Comparison of ENCODE assay signal across 1 cellular context in the genomic region with DNA sequence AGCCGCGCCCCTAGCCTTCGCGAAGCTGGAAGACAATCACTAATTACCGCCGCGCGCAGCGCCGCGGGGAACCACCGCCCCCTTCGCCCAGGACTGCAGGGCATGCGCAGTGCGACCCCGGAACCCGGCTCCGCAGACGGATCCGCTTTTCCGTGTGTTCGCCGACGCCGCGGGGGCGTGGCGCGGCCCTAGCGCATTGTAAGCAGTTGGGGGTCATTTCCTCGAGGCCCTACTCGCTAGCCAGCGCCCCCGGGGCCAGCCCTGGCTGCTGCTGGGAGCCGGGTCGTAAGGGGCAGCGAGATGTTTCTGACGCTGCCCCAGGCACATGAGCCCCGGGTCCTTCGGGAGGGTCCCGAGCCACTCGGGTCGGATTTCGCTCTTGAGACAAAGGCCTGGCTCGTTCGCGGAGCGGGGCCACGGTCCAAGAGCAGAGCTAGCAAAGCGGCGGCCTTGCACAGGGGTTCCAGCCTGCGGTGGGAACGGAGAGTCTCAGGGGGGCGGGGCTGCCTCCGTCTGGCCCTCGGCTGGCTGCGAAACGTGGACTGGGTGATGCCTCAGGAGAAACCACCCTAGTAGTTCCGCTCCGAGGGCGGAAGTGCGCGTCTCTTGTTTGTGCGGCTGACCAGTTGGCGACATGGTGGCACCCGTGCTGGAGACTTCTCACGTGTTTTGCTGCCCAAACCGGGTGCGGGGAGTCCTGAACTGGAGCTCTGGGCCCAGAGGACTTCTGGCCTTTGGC.
TF ChIP-seq lines count a peak whose summit lies in the region.

A gene with protein sequence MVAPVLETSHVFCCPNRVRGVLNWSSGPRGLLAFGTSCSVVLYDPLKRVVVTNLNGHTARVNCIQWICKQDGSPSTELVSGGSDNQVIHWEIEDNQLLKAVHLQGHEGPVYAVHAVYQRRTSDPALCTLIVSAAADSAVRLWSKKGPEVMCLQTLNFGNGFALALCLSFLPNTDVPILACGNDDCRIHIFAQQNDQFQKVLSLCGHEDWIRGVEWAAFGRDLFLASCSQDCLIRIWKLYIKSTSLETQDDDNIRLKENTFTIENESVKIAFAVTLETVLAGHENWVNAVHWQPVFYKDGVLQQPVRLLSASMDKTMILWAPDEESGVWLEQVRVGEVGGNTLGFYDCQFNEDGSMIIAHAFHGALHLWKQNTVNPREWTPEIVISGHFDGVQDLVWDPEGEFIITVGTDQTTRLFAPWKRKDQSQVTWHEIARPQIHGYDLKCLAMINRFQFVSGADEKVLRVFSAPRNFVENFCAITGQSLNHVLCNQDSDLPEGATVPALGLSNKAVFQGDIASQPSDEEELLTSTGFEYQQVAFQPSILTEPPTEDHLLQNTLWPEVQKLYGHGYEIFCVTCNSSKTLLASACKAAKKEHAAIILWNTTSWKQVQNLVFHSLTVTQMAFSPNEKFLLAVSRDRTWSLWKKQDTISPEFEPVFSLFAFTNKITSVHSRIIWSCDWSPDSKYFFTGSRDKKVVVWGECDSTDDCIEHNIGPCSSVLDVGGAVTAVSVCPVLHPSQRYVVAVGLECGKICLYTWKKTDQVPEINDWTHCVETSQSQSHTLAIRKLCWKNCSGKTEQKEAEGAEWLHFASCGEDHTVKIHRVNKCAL (plus strand): TSS at position 600 of the 739 bp plus-strand sequence. CDS start 35 bp downstream, at position 635.
A gene with protein sequence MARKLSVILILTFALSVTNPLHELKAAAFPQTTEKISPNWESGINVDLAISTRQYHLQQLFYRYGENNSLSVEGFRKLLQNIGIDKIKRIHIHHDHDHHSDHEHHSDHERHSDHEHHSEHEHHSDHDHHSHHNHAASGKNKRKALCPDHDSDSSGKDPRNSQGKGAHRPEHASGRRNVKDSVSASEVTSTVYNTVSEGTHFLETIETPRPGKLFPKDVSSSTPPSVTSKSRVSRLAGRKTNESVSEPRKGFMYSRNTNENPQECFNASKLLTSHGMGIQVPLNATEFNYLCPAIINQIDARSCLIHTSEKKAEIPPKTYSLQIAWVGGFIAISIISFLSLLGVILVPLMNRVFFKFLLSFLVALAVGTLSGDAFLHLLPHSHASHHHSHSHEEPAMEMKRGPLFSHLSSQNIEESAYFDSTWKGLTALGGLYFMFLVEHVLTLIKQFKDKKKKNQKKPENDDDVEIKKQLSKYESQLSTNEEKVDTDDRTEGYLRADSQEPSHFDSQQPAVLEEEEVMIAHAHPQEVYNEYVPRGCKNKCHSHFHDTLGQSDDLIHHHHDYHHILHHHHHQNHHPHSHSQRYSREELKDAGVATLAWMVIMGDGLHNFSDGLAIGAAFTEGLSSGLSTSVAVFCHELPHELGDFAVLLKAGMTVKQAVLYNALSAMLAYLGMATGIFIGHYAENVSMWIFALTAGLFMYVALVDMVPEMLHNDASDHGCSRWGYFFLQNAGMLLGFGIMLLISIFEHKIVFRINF (minus strand): TSS at position 41 of the 739 bp plus-strand sequence. CDS start 2,333 bp downstream, outside the sequence.

TF ChIP-seq in K562, 482 proteins besides CTCF, POLR2A, EP300 and RAD21 (continued from another document and continues in another):
- TF ChIP-seq, protein P1, sequence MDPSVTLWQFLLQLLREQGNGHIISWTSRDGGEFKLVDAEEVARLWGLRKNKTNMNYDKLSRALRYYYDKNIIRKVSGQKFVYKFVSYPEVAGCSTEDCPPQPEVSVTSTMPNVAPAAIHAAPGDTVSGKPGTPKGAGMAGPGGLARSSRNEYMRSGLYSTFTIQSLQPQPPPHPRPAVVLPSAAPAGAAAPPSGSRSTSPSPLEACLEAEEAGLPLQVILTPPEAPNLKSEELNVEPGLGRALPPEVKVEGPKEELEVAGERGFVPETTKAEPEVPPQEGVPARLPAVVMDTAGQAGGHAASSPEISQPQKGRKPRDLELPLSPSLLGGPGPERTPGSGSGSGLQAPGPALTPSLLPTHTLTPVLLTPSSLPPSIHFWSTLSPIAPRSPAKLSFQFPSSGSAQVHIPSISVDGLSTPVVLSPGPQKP (CRISPR knock-in tag; IDR thresholded peaks at IDR 0.05) = no peak
- peak; percentile 75 for TF ChIP-seq NR2C2 (CRISPR knock-in tag; IDR thresholded peaks at IDR 0.05)
- peak; percentile 91 for TF ChIP-seq NR2C2 (tag; IDR thresholded peaks at IDR 0.05)
- peak; percentile 77 for TF ChIP-seq HMGN3 (IDR thresholded peaks at IDR 0.05; ENCODE audit: borderline replicate concordance, extremely low read depth, insufficient read length, low read depth, low read length)
- no peak for TF ChIP-seq HNRNPH1 (optimal IDR thresholded peaks at IDR 0.05; ENCODE audit: low read depth, low read length)
- peak; percentile 88; the same call in 1 of the 2 replicates for TF ChIP-seq HNRNPL (IDR thresholded peaks at IDR 0.05; ENCODE audit: low read depth, low read length)
- TF ChIP-seq PRMT5 (CRISPR knock-in tag; IDR thresholded peaks at IDR 0.05) = no peak; the same call in 1 of the 2 replicates
- no peak for TF ChIP-seq ZNF436 (CRISPR knock-in tag; IDR thresholded peaks at IDR 0.05)
- TF ChIP-seq PHTF2 (CRISPR knock-in tag; IDR thresholded peaks at IDR 0.05) = no peak
- TF ChIP-seq FUS (optimal IDR thresholded peaks at IDR 0.05; ENCODE audit: low read depth, low read length) = peak; percentile 61
- TF ChIP-seq, protein P2, sequence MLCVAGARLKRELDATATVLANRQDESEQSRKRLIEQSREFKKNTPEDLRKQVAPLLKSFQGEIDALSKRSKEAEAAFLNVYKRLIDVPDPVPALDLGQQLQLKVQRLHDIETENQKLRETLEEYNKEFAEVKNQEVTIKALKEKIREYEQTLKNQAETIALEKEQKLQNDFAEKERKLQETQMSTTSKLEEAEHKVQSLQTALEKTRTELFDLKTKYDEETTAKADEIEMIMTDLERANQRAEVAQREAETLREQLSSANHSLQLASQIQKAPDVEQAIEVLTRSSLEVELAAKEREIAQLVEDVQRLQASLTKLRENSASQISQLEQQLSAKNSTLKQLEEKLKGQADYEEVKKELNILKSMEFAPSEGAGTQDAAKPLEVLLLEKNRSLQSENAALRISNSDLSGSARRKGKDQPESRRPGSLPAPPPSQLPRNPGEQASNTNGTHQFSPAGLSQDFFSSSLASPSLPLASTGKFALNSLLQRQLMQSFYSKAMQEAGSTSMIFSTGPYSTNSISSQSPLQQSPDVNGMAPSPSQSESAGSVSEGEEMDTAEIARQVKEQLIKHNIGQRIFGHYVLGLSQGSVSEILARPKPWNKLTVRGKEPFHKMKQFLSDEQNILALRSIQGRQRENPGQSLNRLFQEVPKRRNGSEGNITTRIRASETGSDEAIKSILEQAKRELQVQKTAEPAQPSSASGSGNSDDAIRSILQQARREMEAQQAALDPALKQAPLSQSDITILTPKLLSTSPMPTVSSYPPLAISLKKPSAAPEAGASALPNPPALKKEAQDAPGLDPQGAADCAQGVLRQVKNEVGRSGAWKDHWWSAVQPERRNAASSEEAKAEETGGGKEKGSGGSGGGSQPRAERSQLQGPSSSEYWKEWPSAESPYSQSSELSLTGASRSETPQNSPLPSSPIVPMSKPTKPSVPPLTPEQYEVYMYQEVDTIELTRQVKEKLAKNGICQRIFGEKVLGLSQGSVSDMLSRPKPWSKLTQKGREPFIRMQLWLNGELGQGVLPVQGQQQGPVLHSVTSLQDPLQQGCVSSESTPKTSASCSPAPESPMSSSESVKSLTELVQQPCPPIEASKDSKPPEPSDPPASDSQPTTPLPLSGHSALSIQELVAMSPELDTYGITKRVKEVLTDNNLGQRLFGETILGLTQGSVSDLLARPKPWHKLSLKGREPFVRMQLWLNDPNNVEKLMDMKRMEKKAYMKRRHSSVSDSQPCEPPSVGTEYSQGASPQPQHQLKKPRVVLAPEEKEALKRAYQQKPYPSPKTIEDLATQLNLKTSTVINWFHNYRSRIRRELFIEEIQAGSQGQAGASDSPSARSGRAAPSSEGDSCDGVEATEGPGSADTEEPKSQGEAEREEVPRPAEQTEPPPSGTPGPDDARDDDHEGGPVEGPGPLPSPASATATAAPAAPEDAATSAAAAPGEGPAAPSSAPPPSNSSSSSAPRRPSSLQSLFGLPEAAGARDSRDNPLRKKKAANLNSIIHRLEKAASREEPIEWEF (CRISPR knock-in tag; IDR thresholded peaks at IDR 0.05) = no peak
- peak; percentile 60 for TF ChIP-seq RBM39 (optimal IDR thresholded peaks at IDR 0.05; ENCODE audit: low read depth, low read length)
- TF ChIP-seq, protein P3, sequence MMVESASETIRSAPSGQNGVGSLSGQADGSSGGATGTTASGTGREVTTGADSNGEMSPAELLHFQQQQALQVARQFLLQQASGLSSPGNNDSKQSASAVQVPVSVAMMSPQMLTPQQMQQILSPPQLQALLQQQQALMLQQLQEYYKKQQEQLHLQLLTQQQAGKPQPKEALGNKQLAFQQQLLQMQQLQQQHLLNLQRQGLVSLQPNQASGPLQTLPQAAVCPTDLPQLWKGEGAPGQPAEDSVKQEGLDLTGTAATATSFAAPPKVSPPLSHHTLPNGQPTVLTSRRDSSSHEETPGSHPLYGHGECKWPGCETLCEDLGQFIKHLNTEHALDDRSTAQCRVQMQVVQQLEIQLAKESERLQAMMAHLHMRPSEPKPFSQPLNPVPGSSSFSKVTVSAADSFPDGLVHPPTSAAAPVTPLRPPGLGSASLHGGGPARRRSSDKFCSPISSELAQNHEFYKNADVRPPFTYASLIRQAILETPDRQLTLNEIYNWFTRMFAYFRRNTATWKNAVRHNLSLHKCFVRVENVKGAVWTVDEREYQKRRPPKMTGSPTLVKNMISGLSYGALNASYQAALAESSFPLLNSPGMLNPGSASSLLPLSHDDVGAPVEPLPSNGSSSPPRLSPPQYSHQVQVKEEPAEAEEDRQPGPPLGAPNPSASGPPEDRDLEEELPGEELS (CRISPR knock-in tag; IDR thresholded peaks at IDR 0.05; ENCODE audit: borderline replicate concordance) = 0 out of 2 replicates have a peak, but pooled peaks have one; percentile 28
- TF ChIP-seq CBFA2T2 (conservative IDR thresholded peaks at IDR 0.05) = no peak
- TF ChIP-seq E2F3 (CRISPR knock-in tag; IDR thresholded peaks at IDR 0.05) = 0 out of 2 replicates have a peak, but pooled peaks have one; percentile 15
- peak; percentile 82 for TF ChIP-seq NBN (IDR thresholded peaks at IDR 0.05; ENCODE audit: low read depth)
- TF ChIP-seq EWSR1 (IDR thresholded peaks at IDR 0.05; ENCODE audit: borderline replicate concordance, low read depth, partially characterized antibody) = no peak
- TF ChIP-seq SRSF7 (optimal IDR thresholded peaks at IDR 0.05; ENCODE audit: low read depth, low read length) = no peak
- peak; percentile 95 for TF ChIP-seq PCBP1 (IDR thresholded peaks at IDR 0.05; ENCODE audit: low read depth, low read length, poor library complexity, severe bottlenecking)
- TF ChIP-seq, protein P4, sequence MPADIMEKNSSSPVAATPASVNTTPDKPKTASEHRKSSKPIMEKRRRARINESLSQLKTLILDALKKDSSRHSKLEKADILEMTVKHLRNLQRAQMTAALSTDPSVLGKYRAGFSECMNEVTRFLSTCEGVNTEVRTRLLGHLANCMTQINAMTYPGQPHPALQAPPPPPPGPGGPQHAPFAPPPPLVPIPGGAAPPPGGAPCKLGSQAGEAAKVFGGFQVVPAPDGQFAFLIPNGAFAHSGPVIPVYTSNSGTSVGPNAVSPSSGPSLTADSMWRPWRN (IDR thresholded peaks at IDR 0.05; ENCODE audit: low read depth) = no peak
- TF ChIP-seq ELF4 (CRISPR knock-in tag; IDR thresholded peaks at IDR 0.05) = no peak
- TF ChIP-seq, protein P5, sequence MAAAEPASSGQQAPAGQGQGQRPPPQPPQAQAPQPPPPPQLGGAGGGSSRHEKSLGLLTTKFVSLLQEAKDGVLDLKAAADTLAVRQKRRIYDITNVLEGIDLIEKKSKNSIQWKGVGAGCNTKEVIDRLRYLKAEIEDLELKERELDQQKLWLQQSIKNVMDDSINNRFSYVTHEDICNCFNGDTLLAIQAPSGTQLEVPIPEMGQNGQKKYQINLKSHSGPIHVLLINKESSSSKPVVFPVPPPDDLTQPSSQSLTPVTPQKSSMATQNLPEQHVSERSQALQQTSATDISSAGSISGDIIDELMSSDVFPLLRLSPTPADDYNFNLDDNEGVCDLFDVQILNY (CRISPR knock-in tag; IDR thresholded peaks at IDR 0.05) = no peak
- TF ChIP-seq ZEB2 (IDR thresholded peaks at IDR 0.05) = no peak
- TF ChIP-seq DNMT1 (IDR thresholded peaks at IDR 0.05) = no peak
- peak; percentile 39 to 92 (median 82) for TF ChIP-seq YY1 (IDR thresholded peaks at IDR 0.05; ENCODE audit: borderline replicate concordance in 1 of 3, control insufficient read depth in 1 of 3, extremely low read depth in 1 of 3, insufficient read depth in 3 of 3, insufficient read length in 1 of 3, insufficient replicate concordance in 2 of 3, low read depth in 1 of 3, low read length in 2 of 3)
- TF ChIP-seq DIDO1 (tag; IDR thresholded peaks at IDR 0.05; ENCODE audit: low read depth) = 0 out of 2 replicates have a peak, but pooled peaks have one; percentile 68
- TF ChIP-seq, protein P6, sequence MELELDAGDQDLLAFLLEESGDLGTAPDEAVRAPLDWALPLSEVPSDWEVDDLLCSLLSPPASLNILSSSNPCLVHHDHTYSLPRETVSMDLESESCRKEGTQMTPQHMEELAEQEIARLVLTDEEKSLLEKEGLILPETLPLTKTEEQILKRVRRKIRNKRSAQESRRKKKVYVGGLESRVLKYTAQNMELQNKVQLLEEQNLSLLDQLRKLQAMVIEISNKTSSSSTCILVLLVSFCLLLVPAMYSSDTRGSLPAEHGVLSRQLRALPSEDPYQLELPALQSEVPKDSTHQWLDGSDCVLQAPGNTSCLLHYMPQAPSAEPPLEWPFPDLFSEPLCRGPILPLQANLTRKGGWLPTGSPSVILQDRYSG (tag; conservative IDR thresholded peaks at IDR 0.05; ENCODE audit: low read depth) = peak; percentile 53; the same call in 1 of the 2 replicates
- TF ChIP-seq RFX5 (IDR thresholded peaks at IDR 0.05; ENCODE audit: low read depth, low read length) = peak; percentile 70
- TF ChIP-seq KDM5B (IDR thresholded peaks at IDR 0.05; ENCODE audit: insufficient replicate concordance, low read depth, low read length) = peak; percentile 90
- 0 out of 2 replicates have a peak, but pooled peaks have one; percentile 65 for TF ChIP-seq RNF2 (IDR thresholded peaks at IDR 0.05)
- peak; percentile 34; the same call in 1 of the 2 replicates for TF ChIP-seq NCOA1 (IDR thresholded peaks at IDR 0.05; ENCODE audit: low read depth)
- TF ChIP-seq POLR3A (IDR thresholded peaks at IDR 0.05; ENCODE audit: borderline replicate concordance, extremely low read depth, insufficient read depth, insufficient read length) = no peak
- no peak for TF ChIP-seq RBM14 (IDR thresholded peaks at IDR 0.05; ENCODE audit: borderline replicate concordance, insufficient read depth, low read depth, low read length)
- TF ChIP-seq POU5F1 (IDR thresholded peaks at IDR 0.05; ENCODE audit: borderline replicate concordance, low read depth, low read length, partially characterized antibody) = peak; percentile 26
- TF ChIP-seq ARID1B (IDR thresholded peaks at IDR 0.05) = peak; percentile 44; the same call in 1 of the 2 replicates
- TF ChIP-seq ZNF212 (CRISPR knock-in tag; IDR thresholded peaks at IDR 0.05) = no peak
- peak; percentile 88 for TF ChIP-seq RBBP5 (IDR thresholded peaks at IDR 0.05; ENCODE audit: borderline replicate concordance, insufficient read depth, low read length, poor library complexity, severe bottlenecking)
- TF ChIP-seq, protein P7, sequence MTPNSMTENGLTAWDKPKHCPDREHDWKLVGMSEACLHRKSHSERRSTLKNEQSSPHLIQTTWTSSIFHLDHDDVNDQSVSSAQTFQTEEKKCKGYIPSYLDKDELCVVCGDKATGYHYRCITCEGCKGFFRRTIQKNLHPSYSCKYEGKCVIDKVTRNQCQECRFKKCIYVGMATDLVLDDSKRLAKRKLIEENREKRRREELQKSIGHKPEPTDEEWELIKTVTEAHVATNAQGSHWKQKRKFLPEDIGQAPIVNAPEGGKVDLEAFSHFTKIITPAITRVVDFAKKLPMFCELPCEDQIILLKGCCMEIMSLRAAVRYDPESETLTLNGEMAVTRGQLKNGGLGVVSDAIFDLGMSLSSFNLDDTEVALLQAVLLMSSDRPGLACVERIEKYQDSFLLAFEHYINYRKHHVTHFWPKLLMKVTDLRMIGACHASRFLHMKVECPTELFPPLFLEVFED (CRISPR knock-in tag; conservative IDR thresholded peaks at IDR 0.05) = no peak
